Comparison of ENCODE assay signal across 1 cellular context in the genomic region with DNA sequence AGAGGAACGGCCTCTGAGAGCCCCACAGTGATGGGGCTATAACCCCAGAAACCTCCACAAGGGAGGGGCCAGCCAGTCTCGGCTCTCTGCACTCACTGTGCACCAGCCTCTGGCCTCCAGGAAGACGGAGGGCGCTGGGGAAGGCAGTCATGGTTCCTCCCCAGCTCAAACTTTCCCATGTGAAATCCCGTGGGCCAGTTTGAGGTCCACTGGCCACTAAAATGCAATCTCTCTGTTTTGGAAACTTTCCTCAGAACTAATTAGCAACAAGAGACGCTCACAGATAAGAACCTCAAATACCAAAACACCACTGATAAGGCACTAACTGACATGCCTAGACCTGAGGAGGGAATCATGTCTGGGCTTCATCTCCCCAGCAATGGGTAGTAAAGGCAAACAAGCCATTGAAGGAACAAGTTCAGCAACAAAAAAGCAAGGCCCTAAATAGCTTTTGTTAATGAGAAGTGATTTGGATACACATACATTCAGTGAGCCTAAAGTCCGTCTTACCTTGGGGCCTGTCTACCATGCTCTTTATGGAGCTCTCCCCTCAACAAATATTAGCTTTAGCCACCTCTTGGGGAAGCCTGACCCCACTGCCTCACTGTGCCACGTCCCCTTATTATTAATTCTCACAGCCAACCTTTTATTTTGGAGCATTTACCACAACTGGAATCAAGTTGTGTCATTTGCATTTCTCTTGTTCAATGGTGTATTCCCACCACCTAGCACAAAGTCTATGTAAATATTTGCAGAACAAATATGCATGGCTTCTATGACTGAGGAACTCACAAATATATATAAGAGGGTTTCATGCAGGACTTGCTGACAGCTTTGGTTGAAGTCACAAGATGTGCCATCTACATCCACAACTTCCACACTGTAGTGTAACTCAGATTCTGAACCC.
TF ChIP-seq lines count a peak whose summit lies in the region.

No MANE protein-coding gene starts in this region.

TF ChIP-seq in HepG2, 621 proteins besides CTCF, POLR2A, EP300 and RAD21 (continued from another document and continues in another):
- TF ChIP-seq NR2F6 (IDR thresholded peaks at IDR 0.05): 0 out of 2 replicates have a peak, but pooled peaks have one; percentile 5
- peak; percentile 30; the same call in 1 of the 2 replicates for TF ChIP-seq NR2F6 (CRISPR knock-in tag; IDR thresholded peaks at IDR 0.05)
- no peak for TF ChIP-seq ZZZ3 (CRISPR knock-in tag; IDR thresholded peaks at IDR 0.05; ENCODE audit: borderline replicate concordance)
- TF ChIP-seq REXO4 (CRISPR knock-in tag; IDR thresholded peaks at IDR 0.05; ENCODE audit: borderline replicate concordance): no peak
- no peak for TF ChIP-seq TBP (CRISPR knock-in tag; IDR thresholded peaks at IDR 0.05)
- TF ChIP-seq PHF21A (CRISPR knock-in tag; IDR thresholded peaks at IDR 0.05): peak; percentile 46
- TF ChIP-seq KDM6A (CRISPR knock-in tag; IDR thresholded peaks at IDR 0.05; ENCODE audit: low read depth): peak; percentile 88
- TF ChIP-seq YEATS4 (CRISPR knock-in tag; IDR thresholded peaks at IDR 0.05; ENCODE audit: borderline replicate concordance): peak; percentile 44; the same call in 1 of the 2 replicates
- TF ChIP-seq FOXA3 (CRISPR knock-in tag; IDR thresholded peaks at IDR 0.05): peak; percentile 93
- TF ChIP-seq, protein P1, sequence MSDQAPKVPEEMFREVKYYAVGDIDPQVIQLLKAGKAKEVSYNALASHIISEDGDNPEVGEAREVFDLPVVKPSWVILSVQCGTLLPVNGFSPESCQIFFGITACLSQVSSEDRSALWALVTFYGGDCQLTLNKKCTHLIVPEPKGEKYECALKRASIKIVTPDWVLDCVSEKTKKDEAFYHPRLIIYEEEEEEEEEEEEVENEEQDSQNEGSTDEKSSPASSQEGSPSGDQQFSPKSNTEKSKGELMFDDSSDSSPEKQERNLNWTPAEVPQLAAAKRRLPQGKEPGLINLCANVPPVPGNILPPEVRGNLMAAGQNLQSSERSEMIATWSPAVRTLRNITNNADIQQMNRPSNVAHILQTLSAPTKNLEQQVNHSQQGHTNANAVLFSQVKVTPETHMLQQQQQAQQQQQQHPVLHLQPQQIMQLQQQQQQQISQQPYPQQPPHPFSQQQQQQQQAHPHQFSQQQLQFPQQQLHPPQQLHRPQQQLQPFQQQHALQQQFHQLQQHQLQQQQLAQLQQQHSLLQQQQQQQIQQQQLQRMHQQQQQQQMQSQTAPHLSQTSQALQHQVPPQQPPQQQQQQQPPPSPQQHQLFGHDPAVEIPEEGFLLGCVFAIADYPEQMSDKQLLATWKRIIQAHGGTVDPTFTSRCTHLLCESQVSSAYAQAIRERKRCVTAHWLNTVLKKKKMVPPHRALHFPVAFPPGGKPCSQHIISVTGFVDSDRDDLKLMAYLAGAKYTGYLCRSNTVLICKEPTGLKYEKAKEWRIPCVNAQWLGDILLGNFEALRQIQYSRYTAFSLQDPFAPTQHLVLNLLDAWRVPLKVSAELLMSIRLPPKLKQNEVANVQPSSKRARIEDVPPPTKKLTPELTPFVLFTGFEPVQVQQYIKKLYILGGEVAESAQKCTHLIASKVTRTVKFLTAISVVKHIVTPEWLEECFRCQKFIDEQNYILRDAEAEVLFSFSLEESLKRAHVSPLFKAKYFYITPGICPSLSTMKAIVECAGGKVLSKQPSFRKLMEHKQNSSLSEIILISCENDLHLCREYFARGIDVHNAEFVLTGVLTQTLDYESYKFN (CRISPR knock-in tag; conservative IDR thresholded peaks at IDR 0.05): peak; percentile 90
- no peak for TF ChIP-seq ZNF207 (IDR thresholded peaks at IDR 0.05; ENCODE audit: borderline replicate concordance)
- no peak for TF ChIP-seq ZNF570 (CRISPR knock-in tag; IDR thresholded peaks at IDR 0.05; ENCODE audit: borderline replicate concordance)
- TF ChIP-seq, protein P2, sequence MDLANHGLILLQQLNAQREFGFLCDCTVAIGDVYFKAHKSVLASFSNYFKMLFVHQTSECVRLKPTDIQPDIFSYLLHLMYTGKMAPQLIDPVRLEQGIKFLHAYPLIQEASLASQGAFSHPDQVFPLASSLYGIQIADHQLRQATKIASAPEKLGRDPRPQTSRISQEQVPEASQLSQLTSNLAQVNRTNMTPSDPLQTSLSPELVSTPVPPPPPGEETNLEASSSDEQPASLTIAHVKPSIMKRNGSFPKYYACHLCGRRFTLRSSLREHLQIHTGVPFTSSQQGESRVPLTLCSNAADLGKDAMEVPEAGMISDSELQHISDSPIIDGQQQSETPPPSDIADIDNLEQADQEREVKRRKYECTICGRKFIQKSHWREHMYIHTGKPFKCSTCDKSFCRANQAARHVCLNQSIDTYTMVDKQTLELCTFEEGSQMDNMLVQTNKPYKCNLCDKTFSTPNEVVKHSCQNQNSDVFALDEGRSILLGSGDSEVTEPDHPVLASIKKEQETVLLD (CRISPR knock-in tag; IDR thresholded peaks at IDR 0.05; ENCODE audit: low read depth): 0 out of 2 replicates have a peak, but pooled peaks have one; percentile 36
- no peak for TF ChIP-seq ZNF354B (CRISPR knock-in tag; IDR thresholded peaks at IDR 0.05)
- TF ChIP-seq HOXA3 (CRISPR knock-in tag; IDR thresholded peaks at IDR 0.05): 0 out of 2 replicates have a peak, but pooled peaks have one; percentile 42
- no peak for TF ChIP-seq NFE2L2 (IDR thresholded peaks at IDR 0.05; ENCODE audit: low read length)
- TF ChIP-seq ZNF703 (CRISPR knock-in tag; IDR thresholded peaks at IDR 0.05; ENCODE audit: borderline replicate concordance): no peak
- TF ChIP-seq, protein P3, sequence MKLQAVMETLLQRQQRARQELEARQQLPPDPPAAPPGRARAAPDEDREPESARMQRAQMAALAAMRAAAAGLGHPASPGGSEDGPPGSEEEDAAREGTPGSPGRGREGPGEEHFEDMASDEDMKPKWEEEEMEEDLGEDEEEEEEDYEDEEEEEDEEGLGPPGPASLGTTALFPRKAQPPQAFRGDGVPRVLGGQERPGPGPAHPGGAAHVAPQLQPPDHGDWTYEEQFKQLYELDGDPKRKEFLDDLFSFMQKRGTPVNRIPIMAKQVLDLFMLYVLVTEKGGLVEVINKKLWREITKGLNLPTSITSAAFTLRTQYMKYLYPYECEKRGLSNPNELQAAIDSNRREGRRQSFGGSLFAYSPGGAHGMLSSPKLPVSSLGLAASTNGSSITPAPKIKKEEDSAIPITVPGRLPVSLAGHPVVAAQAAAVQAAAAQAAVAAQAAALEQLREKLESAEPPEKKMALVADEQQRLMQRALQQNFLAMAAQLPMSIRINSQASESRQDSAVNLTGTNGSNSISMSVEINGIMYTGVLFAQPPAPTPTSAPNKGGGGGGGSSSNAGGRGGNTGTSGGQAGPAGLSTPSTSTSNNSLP (IDR thresholded peaks at IDR 0.05; ENCODE audit: low read depth, low read length): peak; percentile 86
- TF ChIP-seq TEAD3 (CRISPR knock-in tag; optimal IDR thresholded peaks at IDR 0.05; ENCODE audit: borderline replicate concordance): peak; percentile 9
- no peak for TF ChIP-seq SCMH1 (CRISPR knock-in tag; IDR thresholded peaks at IDR 0.05; ENCODE audit: borderline replicate concordance)
- peak; percentile 40; the same call in 1 of the 2 replicates for TF ChIP-seq ZBTB21 (CRISPR knock-in tag; IDR thresholded peaks at IDR 0.05)
- TF ChIP-seq, protein P4, sequence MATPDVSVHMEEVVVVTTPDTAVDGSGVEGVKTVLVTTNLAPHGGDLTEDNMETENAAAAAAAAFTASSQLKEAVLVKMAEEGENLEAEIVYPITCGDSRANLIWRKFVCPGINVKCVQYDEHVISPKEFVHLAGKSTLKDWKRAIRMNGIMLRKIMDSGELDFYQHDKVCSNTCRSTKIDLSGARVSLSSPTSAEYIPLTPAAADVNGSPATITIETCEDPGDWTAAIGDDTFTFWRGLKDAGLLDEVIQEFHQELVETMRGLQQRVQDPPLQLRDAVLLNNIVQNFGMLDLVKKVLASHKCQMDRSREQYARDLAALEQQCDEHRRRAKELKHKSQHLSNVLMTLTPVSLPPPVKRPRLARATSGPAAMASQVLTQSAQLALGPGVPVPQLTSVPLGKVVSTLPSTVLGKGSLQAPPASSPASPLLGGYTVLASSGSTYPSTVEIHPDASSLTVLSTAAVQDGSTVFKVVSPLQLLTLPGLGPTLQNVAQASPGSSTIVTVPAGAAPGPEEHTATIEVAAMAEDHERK (CRISPR knock-in tag; IDR thresholded peaks at IDR 0.05; ENCODE audit: low read depth): no peak
- TF ChIP-seq, protein P5, sequence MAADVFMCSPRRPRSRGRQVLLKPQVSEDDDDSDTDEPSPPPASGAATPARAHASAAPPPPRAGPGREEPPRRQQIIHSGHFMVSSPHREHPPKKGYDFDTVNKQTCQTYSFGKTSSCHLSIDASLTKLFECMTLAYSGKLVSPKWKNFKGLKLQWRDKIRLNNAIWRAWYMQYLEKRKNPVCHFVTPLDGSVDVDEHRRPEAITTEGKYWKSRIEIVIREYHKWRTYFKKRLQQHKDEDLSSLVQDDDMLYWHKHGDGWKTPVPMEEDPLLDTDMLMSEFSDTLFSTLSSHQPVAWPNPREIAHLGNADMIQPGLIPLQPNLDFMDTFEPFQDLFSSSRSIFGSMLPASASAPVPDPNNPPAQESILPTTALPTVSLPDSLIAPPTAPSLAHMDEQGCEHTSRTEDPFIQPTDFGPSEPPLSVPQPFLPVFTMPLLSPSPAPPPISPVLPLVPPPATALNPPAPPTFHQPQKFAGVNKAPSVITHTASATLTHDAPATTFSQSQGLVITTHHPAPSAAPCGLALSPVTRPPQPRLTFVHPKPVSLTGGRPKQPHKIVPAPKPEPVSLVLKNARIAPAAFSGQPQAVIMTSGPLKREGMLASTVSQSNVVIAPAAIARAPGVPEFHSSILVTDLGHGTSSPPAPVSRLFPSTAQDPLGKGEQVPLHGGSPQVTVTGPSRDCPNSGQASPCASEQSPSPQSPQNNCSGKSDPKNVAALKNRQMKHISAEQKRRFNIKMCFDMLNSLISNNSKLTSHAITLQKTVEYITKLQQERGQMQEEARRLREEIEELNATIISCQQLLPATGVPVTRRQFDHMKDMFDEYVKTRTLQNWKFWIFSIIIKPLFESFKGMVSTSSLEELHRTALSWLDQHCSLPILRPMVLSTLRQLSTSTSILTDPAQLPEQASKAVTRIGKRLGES (CRISPR knock-in tag; IDR thresholded peaks at IDR 0.05; ENCODE audit: borderline replicate concordance): 0 out of 2 replicates have a peak, but pooled peaks have one; percentile 27
- peak; percentile 23 for TF ChIP-seq SALL1 (CRISPR knock-in tag; IDR thresholded peaks at IDR 0.05)
- TF ChIP-seq, protein P6, sequence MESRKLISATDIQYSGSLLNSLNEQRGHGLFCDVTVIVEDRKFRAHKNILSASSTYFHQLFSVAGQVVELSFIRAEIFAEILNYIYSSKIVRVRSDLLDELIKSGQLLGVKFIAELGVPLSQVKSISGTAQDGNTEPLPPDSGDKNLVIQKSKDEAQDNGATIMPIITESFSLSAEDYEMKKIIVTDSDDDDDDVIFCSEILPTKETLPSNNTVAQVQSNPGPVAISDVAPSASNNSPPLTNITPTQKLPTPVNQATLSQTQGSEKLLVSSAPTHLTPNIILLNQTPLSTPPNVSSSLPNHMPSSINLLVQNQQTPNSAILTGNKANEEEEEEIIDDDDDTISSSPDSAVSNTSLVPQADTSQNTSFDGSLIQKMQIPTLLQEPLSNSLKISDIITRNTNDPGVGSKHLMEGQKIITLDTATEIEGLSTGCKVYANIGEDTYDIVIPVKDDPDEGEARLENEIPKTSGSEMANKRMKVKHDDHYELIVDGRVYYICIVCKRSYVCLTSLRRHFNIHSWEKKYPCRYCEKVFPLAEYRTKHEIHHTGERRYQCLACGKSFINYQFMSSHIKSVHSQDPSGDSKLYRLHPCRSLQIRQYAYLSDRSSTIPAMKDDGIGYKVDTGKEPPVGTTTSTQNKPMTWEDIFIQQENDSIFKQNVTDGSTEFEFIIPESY (CRISPR knock-in tag; IDR thresholded peaks at IDR 0.05): no peak
- TF ChIP-seq ZNF777 (CRISPR knock-in tag; IDR thresholded peaks at IDR 0.05): 0 out of 2 replicates have a peak, but pooled peaks have one; percentile 34
- peak; percentile 8; the same call in 1 of the 2 replicates for TF ChIP-seq CEBPB (IDR thresholded peaks at IDR 0.05; ENCODE audit: borderline replicate concordance, low read depth, low read length)
- TF ChIP-seq, protein P7, sequence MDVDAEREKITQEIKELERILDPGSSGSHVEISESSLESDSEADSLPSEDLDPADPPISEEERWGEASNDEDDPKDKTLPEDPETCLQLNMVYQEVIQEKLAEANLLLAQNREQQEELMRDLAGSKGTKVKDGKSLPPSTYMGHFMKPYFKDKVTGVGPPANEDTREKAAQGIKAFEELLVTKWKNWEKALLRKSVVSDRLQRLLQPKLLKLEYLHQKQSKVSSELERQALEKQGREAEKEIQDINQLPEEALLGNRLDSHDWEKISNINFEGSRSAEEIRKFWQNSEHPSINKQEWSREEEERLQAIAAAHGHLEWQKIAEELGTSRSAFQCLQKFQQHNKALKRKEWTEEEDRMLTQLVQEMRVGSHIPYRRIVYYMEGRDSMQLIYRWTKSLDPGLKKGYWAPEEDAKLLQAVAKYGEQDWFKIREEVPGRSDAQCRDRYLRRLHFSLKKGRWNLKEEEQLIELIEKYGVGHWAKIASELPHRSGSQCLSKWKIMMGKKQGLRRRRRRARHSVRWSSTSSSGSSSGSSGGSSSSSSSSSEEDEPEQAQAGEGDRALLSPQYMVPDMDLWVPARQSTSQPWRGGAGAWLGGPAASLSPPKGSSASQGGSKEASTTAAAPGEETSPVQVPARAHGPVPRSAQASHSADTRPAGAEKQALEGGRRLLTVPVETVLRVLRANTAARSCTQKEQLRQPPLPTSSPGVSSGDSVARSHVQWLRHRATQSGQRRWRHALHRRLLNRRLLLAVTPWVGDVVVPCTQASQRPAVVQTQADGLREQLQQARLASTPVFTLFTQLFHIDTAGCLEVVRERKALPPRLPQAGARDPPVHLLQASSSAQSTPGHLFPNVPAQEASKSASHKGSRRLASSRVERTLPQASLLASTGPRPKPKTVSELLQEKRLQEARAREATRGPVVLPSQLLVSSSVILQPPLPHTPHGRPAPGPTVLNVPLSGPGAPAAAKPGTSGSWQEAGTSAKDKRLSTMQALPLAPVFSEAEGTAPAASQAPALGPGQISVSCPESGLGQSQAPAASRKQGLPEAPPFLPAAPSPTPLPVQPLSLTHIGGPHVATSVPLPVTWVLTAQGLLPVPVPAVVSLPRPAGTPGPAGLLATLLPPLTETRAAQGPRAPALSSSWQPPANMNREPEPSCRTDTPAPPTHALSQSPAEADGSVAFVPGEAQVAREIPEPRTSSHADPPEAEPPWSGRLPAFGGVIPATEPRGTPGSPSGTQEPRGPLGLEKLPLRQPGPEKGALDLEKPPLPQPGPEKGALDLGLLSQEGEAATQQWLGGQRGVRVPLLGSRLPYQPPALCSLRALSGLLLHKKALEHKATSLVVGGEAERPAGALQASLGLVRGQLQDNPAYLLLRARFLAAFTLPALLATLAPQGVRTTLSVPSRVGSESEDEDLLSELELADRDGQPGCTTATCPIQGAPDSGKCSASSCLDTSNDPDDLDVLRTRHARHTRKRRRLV (CRISPR knock-in tag; IDR thresholded peaks at IDR 0.05): 0 out of 2 replicates have a peak, but pooled peaks have one; percentile 68
- no peak for TF ChIP-seq ZNF225 (CRISPR knock-in tag; IDR thresholded peaks at IDR 0.05)
- peak; percentile 72 for TF ChIP-seq CREM (IDR thresholded peaks at IDR 0.05)
- no peak for TF ChIP-seq CREM (CRISPR knock-in tag; IDR thresholded peaks at IDR 0.05)
- TF ChIP-seq KDM4B (CRISPR knock-in tag; IDR thresholded peaks at IDR 0.05): peak; percentile 19; the same call in 1 of the 2 replicates
- peak; percentile 59; the same call in 1 of the 2 replicates for TF ChIP-seq RARA (CRISPR knock-in tag; IDR thresholded peaks at IDR 0.05)
- no peak for TF ChIP-seq SOX13 (IDR thresholded peaks at IDR 0.05)
- peak in 1 of 2 experiments; percentile 74; a peak in 2 of 4 replicates for TF ChIP-seq SOX13 (CRISPR knock-in tag; conservative IDR thresholded peaks at IDR 0.05 in 1 of 2, IDR thresholded peaks at IDR 0.05 in 1 of 2)
